In the genomic region with DNA sequence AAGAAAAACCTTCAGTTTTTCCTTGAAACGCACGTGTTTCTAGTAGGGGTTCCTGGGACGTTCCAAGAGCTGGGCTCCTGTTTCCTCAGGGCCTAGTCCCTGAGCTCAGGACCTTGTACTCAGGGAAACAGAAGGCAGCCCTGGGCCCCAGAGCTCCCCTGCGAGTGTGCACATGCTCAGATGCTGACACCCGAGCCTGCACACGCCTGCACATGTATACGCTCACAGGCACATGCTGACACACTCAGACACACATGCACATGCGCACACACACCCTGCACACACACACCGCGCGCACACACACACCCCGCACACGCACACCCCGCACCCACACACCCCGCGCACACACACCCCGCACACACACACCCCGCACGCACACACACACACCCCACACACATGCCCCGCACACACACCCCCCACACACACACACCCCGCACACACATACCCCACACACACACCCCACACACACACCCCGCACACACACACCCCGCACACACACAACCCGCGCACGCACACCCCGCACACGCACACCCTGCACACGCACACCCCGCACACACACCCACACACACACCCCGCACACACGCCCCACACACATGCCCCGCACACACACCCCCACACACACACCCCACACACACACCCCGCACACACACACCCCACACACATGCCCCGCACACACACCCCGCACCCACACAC, we compare ENCODE assay signal across 1 cellular context.
TF ChIP-seq lines count a peak whose summit lies in the region.

No MANE protein-coding gene starts in this region.

TF ChIP-seq in HepG2, 621 proteins besides CTCF, POLR2A, EP300 and RAD21 (continued from another document and continues in another):
- TF ChIP-seq, protein P1, sequence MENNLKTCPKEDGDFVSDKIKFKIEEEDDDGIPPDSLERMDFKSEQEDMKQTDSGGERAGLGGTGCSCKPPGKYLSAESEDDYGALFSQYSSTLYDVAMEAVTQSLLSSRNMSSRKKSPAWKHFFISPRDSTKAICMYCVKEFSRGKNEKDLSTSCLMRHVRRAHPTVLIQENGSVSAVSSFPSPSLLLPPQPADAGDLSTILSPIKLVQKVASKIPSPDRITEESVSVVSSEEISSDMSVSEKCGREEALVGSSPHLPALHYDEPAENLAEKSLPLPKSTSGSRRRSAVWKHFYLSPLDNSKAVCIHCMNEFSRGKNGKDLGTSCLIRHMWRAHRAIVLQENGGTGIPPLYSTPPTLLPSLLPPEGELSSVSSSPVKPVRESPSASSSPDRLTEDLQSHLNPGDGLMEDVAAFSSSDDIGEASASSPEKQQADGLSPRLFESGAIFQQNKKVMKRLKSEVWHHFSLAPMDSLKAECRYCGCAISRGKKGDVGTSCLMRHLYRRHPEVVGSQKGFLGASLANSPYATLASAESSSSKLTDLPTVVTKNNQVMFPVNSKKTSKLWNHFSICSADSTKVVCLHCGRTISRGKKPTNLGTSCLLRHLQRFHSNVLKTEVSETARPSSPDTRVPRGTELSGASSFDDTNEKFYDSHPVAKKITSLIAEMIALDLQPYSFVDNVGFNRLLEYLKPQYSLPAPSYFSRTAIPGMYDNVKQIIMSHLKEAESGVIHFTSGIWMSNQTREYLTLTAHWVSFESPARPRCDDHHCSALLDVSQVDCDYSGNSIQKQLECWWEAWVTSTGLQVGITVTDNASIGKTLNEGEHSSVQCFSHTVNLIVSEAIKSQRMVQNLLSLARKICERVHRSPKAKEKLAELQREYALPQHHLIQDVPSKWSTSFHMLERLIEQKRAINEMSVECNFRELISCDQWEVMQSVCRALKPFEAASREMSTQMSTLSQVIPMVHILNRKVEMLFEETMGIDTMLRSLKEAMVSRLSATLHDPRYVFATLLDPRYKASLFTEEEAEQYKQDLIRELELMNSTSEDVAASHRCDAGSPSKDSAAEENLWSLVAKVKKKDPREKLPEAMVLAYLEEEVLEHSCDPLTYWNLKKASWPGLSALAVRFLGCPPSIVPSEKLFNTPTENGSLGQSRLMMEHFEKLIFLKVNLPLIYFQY (CRISPR knock-in tag; IDR thresholded peaks at IDR 0.05; ENCODE audit: borderline replicate concordance) = no peak
- TF ChIP-seq ZNF614 (CRISPR knock-in tag; IDR thresholded peaks at IDR 0.05; ENCODE audit: borderline replicate concordance) (no peak), U2AF1 (optimal IDR thresholded peaks at IDR 0.05; ENCODE audit: low read depth, low read length) (no peak), TCF7 (IDR thresholded peaks at IDR 0.05; ENCODE audit: low read depth) (no peak), ATAD3A (CRISPR knock-in tag; IDR thresholded peaks at IDR 0.05) (no peak), GABPA (IDR thresholded peaks at IDR 0.05; ENCODE audit: low read depth, low read length) (no peak), GABPA (CRISPR knock-in tag; IDR thresholded peaks at IDR 0.05; ENCODE audit: low read depth) (no peak), BRD4 (CRISPR knock-in tag; IDR thresholded peaks at IDR 0.05) (no peak), ETV5 (CRISPR knock-in tag; IDR thresholded peaks at IDR 0.05; ENCODE audit: borderline replicate concordance) (no peak), HNRNPK (IDR thresholded peaks at IDR 0.05; ENCODE audit: low read depth, low read length, poor library complexity, severe bottlenecking) (peak; percentile 71), ZFX (CRISPR knock-in tag; IDR thresholded peaks at IDR 0.05; ENCODE audit: low read depth) (peak; percentile 68), PHF8 (CRISPR knock-in tag; IDR thresholded peaks at IDR 0.05) (no peak), NR2F6 (IDR thresholded peaks at IDR 0.05) (no peak), NR2F6 (CRISPR knock-in tag; IDR thresholded peaks at IDR 0.05) (no peak), SAP130 (CRISPR knock-in tag; IDR thresholded peaks at IDR 0.05; ENCODE audit: low read depth) (peak; percentile 29; the same call in 1 of the 2 replicates), CHD4 (IDR thresholded peaks at IDR 0.05; ENCODE audit: borderline replicate concordance, low read length) (no peak), RFX3 (CRISPR knock-in tag; IDR thresholded peaks at IDR 0.05) (no peak), MAF1 (CRISPR knock-in tag; IDR thresholded peaks at IDR 0.05; ENCODE audit: borderline replicate concordance) (no peak), ZNF619 (CRISPR knock-in tag; IDR thresholded peaks at IDR 0.05) (no peak), ATF7 (IDR thresholded peaks at IDR 0.05) (no peak), ATF7 (CRISPR knock-in tag; IDR thresholded peaks at IDR 0.05) (no peak), CREB1 (IDR thresholded peaks at IDR 0.05) (no peak), CREB1 (CRISPR knock-in tag; IDR thresholded peaks at IDR 0.05) (no peak), ZNF263 (CRISPR knock-in tag; IDR thresholded peaks at IDR 0.05) (no peak), ARNT (IDR thresholded peaks at IDR 0.05) (no peak), MBD4 (IDR thresholded peaks at IDR 0.05; ENCODE audit: borderline replicate concordance, low read length) (no peak), ZNF543 (CRISPR knock-in tag; IDR thresholded peaks at IDR 0.05) (no peak), ZBTB38 (CRISPR knock-in tag; IDR thresholded peaks at IDR 0.05) (peak; percentile 77; the same call in 1 of the 2 replicates), ZNF333 (CRISPR knock-in tag; IDR thresholded peaks at IDR 0.05; ENCODE audit: borderline replicate concordance) (no peak), SP4 (CRISPR knock-in tag; IDR thresholded peaks at IDR 0.05) (no peak)
- TF ChIP-seq, protein P2, sequence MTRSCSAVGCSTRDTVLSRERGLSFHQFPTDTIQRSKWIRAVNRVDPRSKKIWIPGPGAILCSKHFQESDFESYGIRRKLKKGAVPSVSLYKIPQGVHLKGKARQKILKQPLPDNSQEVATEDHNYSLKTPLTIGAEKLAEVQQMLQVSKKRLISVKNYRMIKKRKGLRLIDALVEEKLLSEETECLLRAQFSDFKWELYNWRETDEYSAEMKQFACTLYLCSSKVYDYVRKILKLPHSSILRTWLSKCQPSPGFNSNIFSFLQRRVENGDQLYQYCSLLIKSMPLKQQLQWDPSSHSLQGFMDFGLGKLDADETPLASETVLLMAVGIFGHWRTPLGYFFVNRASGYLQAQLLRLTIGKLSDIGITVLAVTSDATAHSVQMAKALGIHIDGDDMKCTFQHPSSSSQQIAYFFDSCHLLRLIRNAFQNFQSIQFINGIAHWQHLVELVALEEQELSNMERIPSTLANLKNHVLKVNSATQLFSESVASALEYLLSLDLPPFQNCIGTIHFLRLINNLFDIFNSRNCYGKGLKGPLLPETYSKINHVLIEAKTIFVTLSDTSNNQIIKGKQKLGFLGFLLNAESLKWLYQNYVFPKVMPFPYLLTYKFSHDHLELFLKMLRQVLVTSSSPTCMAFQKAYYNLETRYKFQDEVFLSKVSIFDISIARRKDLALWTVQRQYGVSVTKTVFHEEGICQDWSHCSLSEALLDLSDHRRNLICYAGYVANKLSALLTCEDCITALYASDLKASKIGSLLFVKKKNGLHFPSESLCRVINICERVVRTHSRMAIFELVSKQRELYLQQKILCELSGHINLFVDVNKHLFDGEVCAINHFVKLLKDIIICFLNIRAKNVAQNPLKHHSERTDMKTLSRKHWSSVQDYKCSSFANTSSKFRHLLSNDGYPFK (CRISPR knock-in tag; IDR thresholded peaks at IDR 0.05; ENCODE audit: borderline replicate concordance) = no peak
- TF ChIP-seq, protein P3, sequence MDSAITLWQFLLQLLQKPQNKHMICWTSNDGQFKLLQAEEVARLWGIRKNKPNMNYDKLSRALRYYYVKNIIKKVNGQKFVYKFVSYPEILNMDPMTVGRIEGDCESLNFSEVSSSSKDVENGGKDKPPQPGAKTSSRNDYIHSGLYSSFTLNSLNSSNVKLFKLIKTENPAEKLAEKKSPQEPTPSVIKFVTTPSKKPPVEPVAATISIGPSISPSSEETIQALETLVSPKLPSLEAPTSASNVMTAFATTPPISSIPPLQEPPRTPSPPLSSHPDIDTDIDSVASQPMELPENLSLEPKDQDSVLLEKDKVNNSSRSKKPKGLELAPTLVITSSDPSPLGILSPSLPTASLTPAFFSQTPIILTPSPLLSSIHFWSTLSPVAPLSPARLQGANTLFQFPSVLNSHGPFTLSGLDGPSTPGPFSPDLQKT (CRISPR knock-in tag; IDR thresholded peaks at IDR 0.05; ENCODE audit: borderline replicate concordance) = no peak
- TF ChIP-seq, protein P4, sequence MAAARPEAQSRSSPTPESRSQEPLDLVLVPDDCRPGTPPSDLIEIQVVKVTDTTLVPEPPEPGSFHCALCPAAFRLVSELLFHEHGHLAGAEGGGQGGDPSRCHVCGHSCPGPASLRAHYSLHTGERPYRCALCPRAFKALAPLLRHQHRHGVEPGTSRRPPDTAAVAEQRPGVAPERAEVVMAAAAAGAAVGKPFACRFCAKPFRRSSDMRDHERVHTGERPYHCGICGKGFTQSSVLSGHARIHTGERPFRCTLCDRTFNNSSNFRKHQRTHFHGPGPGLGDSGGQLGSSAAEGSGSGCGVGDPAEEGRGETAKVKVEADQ (CRISPR knock-in tag; IDR thresholded peaks at IDR 0.05; ENCODE audit: borderline replicate concordance) = no peak
- TF ChIP-seq, protein P5, sequence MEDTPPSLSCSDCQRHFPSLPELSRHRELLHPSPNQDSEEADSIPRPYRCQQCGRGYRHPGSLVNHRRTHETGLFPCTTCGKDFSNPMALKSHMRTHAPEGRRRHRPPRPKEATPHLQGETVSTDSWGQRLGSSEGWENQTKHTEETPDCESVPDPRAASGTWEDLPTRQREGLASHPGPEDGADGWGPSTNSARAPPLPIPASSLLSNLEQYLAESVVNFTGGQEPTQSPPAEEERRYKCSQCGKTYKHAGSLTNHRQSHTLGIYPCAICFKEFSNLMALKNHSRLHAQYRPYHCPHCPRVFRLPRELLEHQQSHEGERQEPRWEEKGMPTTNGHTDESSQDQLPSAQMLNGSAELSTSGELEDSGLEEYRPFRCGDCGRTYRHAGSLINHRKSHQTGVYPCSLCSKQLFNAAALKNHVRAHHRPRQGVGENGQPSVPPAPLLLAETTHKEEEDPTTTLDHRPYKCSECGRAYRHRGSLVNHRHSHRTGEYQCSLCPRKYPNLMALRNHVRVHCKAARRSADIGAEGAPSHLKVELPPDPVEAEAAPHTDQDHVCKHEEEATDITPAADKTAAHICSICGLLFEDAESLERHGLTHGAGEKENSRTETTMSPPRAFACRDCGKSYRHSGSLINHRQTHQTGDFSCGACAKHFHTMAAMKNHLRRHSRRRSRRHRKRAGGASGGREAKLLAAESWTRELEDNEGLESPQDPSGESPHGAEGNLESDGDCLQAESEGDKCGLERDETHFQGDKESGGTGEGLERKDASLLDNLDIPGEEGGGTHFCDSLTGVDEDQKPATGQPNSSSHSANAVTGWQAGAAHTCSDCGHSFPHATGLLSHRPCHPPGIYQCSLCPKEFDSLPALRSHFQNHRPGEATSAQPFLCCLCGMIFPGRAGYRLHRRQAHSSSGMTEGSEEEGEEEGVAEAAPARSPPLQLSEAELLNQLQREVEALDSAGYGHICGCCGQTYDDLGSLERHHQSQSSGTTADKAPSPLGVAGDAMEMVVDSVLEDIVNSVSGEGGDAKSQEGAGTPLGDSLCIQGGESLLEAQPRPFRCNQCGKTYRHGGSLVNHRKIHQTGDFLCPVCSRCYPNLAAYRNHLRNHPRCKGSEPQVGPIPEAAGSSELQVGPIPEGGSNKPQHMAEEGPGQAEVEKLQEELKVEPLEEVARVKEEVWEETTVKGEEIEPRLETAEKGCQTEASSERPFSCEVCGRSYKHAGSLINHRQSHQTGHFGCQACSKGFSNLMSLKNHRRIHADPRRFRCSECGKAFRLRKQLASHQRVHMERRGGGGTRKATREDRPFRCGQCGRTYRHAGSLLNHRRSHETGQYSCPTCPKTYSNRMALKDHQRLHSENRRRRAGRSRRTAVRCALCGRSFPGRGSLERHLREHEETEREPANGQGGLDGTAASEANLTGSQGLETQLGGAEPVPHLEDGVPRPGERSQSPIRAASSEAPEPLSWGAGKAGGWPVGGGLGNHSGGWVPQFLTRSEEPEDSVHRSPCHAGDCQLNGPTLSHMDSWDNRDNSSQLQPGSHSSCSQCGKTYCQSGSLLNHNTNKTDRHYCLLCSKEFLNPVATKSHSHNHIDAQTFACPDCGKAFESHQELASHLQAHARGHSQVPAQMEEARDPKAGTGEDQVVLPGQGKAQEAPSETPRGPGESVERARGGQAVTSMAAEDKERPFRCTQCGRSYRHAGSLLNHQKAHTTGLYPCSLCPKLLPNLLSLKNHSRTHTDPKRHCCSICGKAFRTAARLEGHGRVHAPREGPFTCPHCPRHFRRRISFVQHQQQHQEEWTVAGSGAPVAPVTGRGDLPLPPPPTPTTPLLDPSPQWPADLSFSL (CRISPR knock-in tag; IDR thresholded peaks at IDR 0.05) = peak; percentile 88; the same call in 1 of the 2 replicates
- TF ChIP-seq, protein P6, sequence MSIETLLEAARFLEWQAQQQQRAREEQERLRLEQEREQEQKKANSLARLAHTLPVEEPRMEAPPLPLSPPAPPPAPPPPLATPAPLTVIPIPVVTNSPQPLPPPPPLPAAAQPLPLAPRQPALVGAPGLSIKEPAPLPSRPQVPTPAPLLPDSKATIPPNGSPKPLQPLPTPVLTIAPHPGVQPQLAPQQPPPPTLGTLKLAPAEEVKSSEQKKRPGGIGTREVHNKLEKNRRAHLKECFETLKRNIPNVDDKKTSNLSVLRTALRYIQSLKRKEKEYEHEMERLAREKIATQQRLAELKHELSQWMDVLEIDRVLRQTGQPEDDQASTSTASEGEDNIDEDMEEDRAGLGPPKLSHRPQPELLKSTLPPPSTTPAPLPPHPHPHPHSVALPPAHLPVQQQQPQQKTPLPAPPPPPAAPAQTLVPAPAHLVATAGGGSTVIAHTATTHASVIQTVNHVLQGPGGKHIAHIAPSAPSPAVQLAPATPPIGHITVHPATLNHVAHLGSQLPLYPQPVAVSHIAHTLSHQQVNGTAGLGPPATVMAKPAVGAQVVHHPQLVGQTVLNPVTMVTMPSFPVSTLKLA (IDR thresholded peaks at IDR 0.05) = peak; percentile 84
